Comparison of ENCODE assay signal across 16 cellular contexts in genomic region chr12:46771268-46771837, GRCh38. TPM values are rescaled to one million over a fixed set of nuclear protein-coding genes. Genes with fewer than 3 reads are reported as not detected.
DNase-seq lines count a peak whose midpoint lies in the region; ATAC-seq and TF ChIP-seq lines count a peak whose summit lies in the region.
"Had no signal": no experiment of that assay in that cellular context is flagged by ENCODE, and none has a peak within 500 bp of the region (broad histone marks: within the 10 kb centered on the region; RNA-seq: fewer than 3 reads in every experiment).

No MANE protein-coding gene starts in this region.

- intact Hi-C loops in spleen (cut with DNase I; ENCODE audit: low total_unique reads), result no loop called here

- DNase-seq in DMS53 (lab: John Stamatoyannopoulos, UW) (peak; percentile 50), fibroblast of villous mesenchyme (ENCODE audit: low read depth) (peak; percentile 58), osteocyte (ENCODE audit: extremely low spot score, unreplicated experiment) (no peak), spleen (no peak), hypothalamus (lab: John Stamatoyannopoulos, UW) (no peak)
- DNase-seq in stimulated activated CD4-positive, alpha-beta T cell treated with anti-CD3 and anti-CD28 coated beads, Interleukin-2, amount 100 ng/mL, for 24 hours, result no peak
- DNase-seq in activated naive CD4-positive, alpha-beta T cell treated with anti-CD3 and anti-CD28 coated beads, Interleukin-2, amount 50 U/mL, for 72 hours (ENCODE audit: low spot score in 2 of 2), result no peak
- DNase-seq: caudate nucleus; NCI-H1417 treated with DMSO at 0.1 percent for 48 hours; stimulated activated CD4-positive, alpha-beta T cell treated with anti-CD3 and anti-CD28 coated beads, Interleukin-15, amount 100 ng/mL, for 24 hours; stimulated activated CD8-positive, alpha-beta memory T cell treated with anti-CD3 and anti-CD28 coated beads, Interleukin-4, amount 100 ng/mL, for 48 hours had no signal

- peak; percentile 55 for ATAC-seq in SK-N-SH treated with all-trans-retinoic acid at 6 μM for 48 hours
- ATAC-seq in activated naive CD4-positive, alpha-beta T cell treated with anti-CD3 and anti-CD28 coated beads, Interleukin-2, amount 50 U/mL, for 72 hours, result no peak

- H3K9me3 ChIP-seq in spleen, result no peaks in the 10 kb centered on the region
- H3K9me3 ChIP-seq: BLaER1 treated with 17β-estradiol and CSF1 and Interleukin-3, amounts not matched to agents 10 nM and 100 nM; esophagus muscularis mucosa had no signal

- no peak for TF ChIP-seq CTCF in fibroblast of villous mesenchyme (IDR thresholded peaks at IDR 0.05; ENCODE audit: insufficient read depth, low read depth, low read length)
- no peak for TF ChIP-seq CTCF in osteocyte (IDR thresholded peaks at IDR 0.05)
- no peak for TF ChIP-seq CTCF in spleen (IDR thresholded peaks at IDR 0.05 in 8 of 11, conservative IDR thresholded peaks at IDR 0.05 in 3 of 11)

- no peaks in the 10 kb centered on the region for H3K36me3 ChIP-seq in spleen
- H3K36me3 ChIP-seq: BLaER1 treated with 17β-estradiol and CSF1 and Interleukin-3, amounts not matched to agents 10 nM and 100 nM; esophagus muscularis mucosa had no signal

- peaks cover 82% of the 10 kb centered on the region for H3K4me1 Mint-ChIP-seq in osteocyte (ENCODE audit: unreplicated experiment)

- H3K27ac Mint-ChIP-seq in osteocyte (ENCODE audit: unreplicated experiment), result peak overlapping the region; percentile 92
- no peak overlapping the region for H3K27ac Mint-ChIP-seq in activated naive CD4-positive, alpha-beta T cell treated with anti-CD3 and anti-CD28 coated beads, Interleukin-2, amount 50 U/mL, for 72 hours

- peak overlapping the region; percentile 26 for H3K4me3 Mint-ChIP-seq in osteocyte (ENCODE audit: unreplicated experiment)
- H3K4me3 Mint-ChIP-seq: neural crest cell had no signal

- H3K4me3 ChIP-seq in fibroblast of villous mesenchyme (ENCODE audit: low read depth, low read length) (no peak overlapping the region), spleen (no peak overlapping the region)
- H3K4me3 ChIP-seq: BLaER1 treated with 17β-estradiol and CSF1 and Interleukin-3, amounts not matched to agents 10 nM and 100 nM; esophagus muscularis mucosa had no signal

- no peaks in the 10 kb centered on the region for H3K27me3 Mint-ChIP-seq in osteocyte (ENCODE audit: unreplicated experiment)

- WGBS in spleen, 5 donors, result 48 to 73% (median 63%) methylated on average over 1 of the region's 1 CpG

- peak overlapping the region in 4 of 8 donors; percentile 6 to 16 (median 13) for H3K27ac ChIP-seq in spleen
- H3K27ac ChIP-seq: BLaER1 treated with 17β-estradiol and CSF1 and Interleukin-3, amounts not matched to agents 10 nM and 100 nM; esophagus muscularis mucosa had no signal

- H3K36me3 Mint-ChIP-seq in osteocyte (ENCODE audit: unreplicated experiment), result peaks cover 9% of the 10 kb centered on the region
- H3K36me3 Mint-ChIP-seq in activated naive CD4-positive, alpha-beta T cell treated with anti-CD3 and anti-CD28 coated beads, Interleukin-2, amount 50 U/mL, for 72 hours, result no peaks in the 10 kb centered on the region

- TF ChIP-seq POLR2A in spleen (IDR thresholded peaks at IDR 0.05), result no peak

- H3K4me1 ChIP-seq in spleen, result no peaks in the 10 kb centered on the region
- H3K4me1 ChIP-seq: BLaER1 treated with 17β-estradiol and CSF1 and Interleukin-3, amounts not matched to agents 10 nM and 100 nM had no signal

- H3K27me3 ChIP-seq in spleen (replicated peaks in 1 of 7), result no peaks in the 10 kb centered on the region
- H3K27me3 ChIP-seq: BLaER1 treated with 17β-estradiol and CSF1 and Interleukin-3, amounts not matched to agents 10 nM and 100 nM; esophagus muscularis mucosa had no signal

- H3K9me3 Mint-ChIP-seq in osteocyte (ENCODE audit: unreplicated experiment), result no peaks in the 10 kb centered on the region
- H3K9me3 Mint-ChIP-seq in activated naive CD4-positive, alpha-beta T cell treated with anti-CD3 and anti-CD28 coated beads, Interleukin-2, amount 50 U/mL, for 72 hours, result no peaks in the 10 kb centered on the region
- H3K9me3 Mint-ChIP-seq: neural crest cell had no signal

TF ChIP-seq in SK-N-SH treated with all-trans-retinoic acid at 6 μM for 48 hours, 23 proteins besides CTCF, POLR2A, EP300 and RAD21:
- TF ChIP-seq BACH2 (CRISPR knock-in tag; IDR thresholded peaks at IDR 0.05; ENCODE audit: borderline replicate concordance), result no peak
- TF ChIP-seq CSRNP3 (CRISPR knock-in tag; IDR thresholded peaks at IDR 0.05), result no peak
- no peak for TF ChIP-seq SNAI2 (CRISPR knock-in tag; IDR thresholded peaks at IDR 0.05)
- TF ChIP-seq ESRRG (CRISPR knock-in tag; IDR thresholded peaks at IDR 0.05), result no peak
- TF ChIP-seq POU6F1 (CRISPR knock-in tag; IDR thresholded peaks at IDR 0.05; ENCODE audit: borderline replicate concordance, low read depth), result no peak
- TF ChIP-seq ZNF565 (CRISPR knock-in tag; conservative IDR thresholded peaks at IDR 0.05; ENCODE audit: low read depth), result no peak
- no peak for TF ChIP-seq ZFP3 (CRISPR knock-in tag; IDR thresholded peaks at IDR 0.05)
- no peak for TF ChIP-seq TCF4 (CRISPR knock-in tag; IDR thresholded peaks at IDR 0.05; ENCODE audit: borderline replicate concordance)
- no peak for TF ChIP-seq ISL1 (CRISPR knock-in tag; IDR thresholded peaks at IDR 0.05)
- no peak for TF ChIP-seq TSHZ2 (CRISPR knock-in tag; IDR thresholded peaks at IDR 0.05)
- TF ChIP-seq CSDC2 (CRISPR knock-in tag; IDR thresholded peaks at IDR 0.05), result no peak
- TF ChIP-seq TOX (CRISPR knock-in tag; IDR thresholded peaks at IDR 0.05; ENCODE audit: borderline replicate concordance), result no peak

RNA-seq across cellular contexts. Expression of gene SLC38A4, which starts 54.4 kb away (rescaled TPM):
- total RNA-seq in fibroblast of villous mesenchyme (11.0 and 23.7 TPM in 2 replicates), osteocyte (11.4 TPM in 2 replicates), spleen (under 1 TPM in 5 of 7 donors, not detected in 2; 0.34 to 0.91 (median 0.47) TPM)
- polyA plus RNA-seq in spleen, result under 1 TPM; 0.07 to 0.23 (median 0.10) TPM
- not detected for total RNA-seq in activated naive CD4-positive, alpha-beta T cell treated with anti-CD3 and anti-CD28 coated beads, Interleukin-2, amount 50 U/mL, for 72 hours
- total RNA-seq: kidney epithelial cell, neural crest cell had no signal

Comparison
In these comparisons a context has a peak if more than half of its experiments do, and no peak if none do; other contexts are left out.
1. DNase-seq: peak in DMS53 (single experiment) and fibroblast of villous mesenchyme (single experiment); none in osteocyte (single experiment), spleen (single experiment), stimulated activated CD4-positive, alpha-beta T cell treated with anti-CD3 and anti-CD28 coated beads, Interleukin-2, amount 100 ng/mL, for 24 hours (0 of 2), hypothalamus (0 of 51) and activated naive CD4-positive, alpha-beta T cell treated with anti-CD3 and anti-CD28 coated beads, Interleukin-2, amount 50 U/mL, for 72 hours (0 of 2).